In the genomic region with DNA sequence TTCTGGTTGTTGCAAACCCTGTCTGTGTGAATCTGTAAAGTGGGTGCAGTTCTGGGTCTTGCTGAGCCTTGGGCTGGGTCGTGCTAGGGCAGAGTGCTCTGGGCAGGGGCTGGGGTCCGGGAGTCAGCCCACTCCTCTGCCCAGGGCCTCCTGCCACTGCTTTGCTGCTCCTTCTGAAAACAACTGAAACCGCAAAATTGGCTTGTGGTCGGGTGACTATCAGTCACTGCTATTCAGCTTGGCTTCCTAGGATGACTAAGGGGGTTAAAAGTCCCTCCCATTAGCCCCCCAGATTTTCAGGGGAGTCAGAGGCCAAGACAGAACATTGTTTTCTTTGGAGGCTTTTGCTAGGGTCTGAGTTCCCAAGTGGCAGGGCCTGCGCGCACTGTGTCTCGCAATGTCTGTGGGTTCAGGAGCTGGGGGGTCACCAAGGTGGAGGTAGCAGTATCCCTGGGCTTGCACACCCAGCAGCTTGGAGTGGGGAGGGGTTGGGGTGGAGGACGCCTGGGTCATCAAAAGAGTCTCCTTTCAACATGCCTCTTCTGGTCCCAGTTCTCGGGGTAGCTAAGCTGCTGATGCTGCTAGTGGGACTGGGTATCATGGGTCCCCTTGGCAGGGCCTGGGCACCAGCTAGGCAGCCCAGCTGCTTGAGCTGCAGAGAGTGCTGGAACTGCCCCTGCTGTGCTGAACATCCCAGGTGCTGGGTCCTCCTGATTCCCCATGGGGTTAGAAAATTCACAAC, we compare ENCODE assay signal across 9 cellular contexts. TPM values are rescaled to one million over a fixed set of nuclear protein-coding genes. Genes with fewer than 3 reads are reported as not detected.
DNase-seq lines count a peak whose midpoint lies in the region; ATAC-seq, FAIRE-seq and TF ChIP-seq lines count a peak whose summit lies in the region.
"Had no signal": no experiment of that assay in that cellular context is flagged by ENCODE, and none has a peak within 500 bp of the region (broad histone marks: within the 10 kb centered on the region; RNA-seq: fewer than 3 reads in every experiment).

No MANE protein-coding gene starts in this region.

- H3K79me2 ChIP-seq in fibroblast of lung (ENCODE audit: control insufficient read depth, insufficient read depth, low read length): no peaks in the 10 kb centered on the region
- no peaks in the 10 kb centered on the region for H3K79me2 ChIP-seq in GM23338 (replicated peaks; ENCODE audit: insufficient read depth)

- H3K36me3 ChIP-seq in breast epithelium: no peaks in the 10 kb centered on the region
- no peaks in the 10 kb centered on the region for H3K36me3 ChIP-seq in fibroblast of lung (ENCODE audit: control insufficient read depth, insufficient read depth, low read length)
- H3K36me3 ChIP-seq in Caco-2 (ENCODE audit: control insufficient read depth, insufficient read depth, low read length): no peaks in the 10 kb centered on the region
- H3K36me3 ChIP-seq in GM23338 (ENCODE audit: insufficient read depth): no peaks in the 10 kb centered on the region

- H3K4me3 ChIP-seq in breast epithelium: no peak overlapping the region
- no peak overlapping the region for H3K4me3 ChIP-seq in fibroblast of lung (replicated peaks in 1 of 4; ENCODE audit: control extremely low read depth in 1 of 4, insufficient read depth in 1 of 4, low read depth in 3 of 4, low read length in 4 of 4)
- H3K4me3 ChIP-seq in Caco-2 (ENCODE audit: low read depth, low read length): no peak overlapping the region
- no peak overlapping the region for H3K4me3 ChIP-seq in GM23338

- H4K20me1 ChIP-seq in fibroblast of lung (ENCODE audit: control insufficient read depth, extremely low read depth, insufficient read depth, low read length) (no peaks in the 10 kb centered on the region), GM23338 (replicated peaks; ENCODE audit: insufficient read depth) (no peaks in the 10 kb centered on the region)

- BruUV-seq in MCF 10A (replicated peaks; lab: Mats Ljungman, UMichigan): no TSS peak
- no TSS peak for BruUV-seq in Caco-2 (replicated peaks; lab: Mats Ljungman, UMichigan)

- H3K9me3 ChIP-seq in breast epithelium (no peaks in the 10 kb centered on the region), fibroblast of lung (ENCODE audit: control insufficient read depth, insufficient read depth, low read depth, low read length) (no peaks in the 10 kb centered on the region), Caco-2 (no peaks in the 10 kb centered on the region)

- POLR2A ChIA-PET in MCF 10A (lab: Yijun Ruan, JAX): interaction anchor here (0.6 kb wide), 1 partner anchor 136 kb away, joined by 3 read pairs; no protein-coding TSS in a partner anchor
- POLR2A ChIA-PET in activated CD4-positive, alpha-beta T cell treated with anti-CD3 and anti-CD28 coated beads for 36 hours (lab: Charles Lee): interaction anchor here (0.6 to 3.3 kb wide), 12 partner anchors 13 to 71 kb away, joined by 3 to 29 read pairs (median 4); partner anchors contain the start of gene KPNB1
- POLR2A ChIA-PET in Caco-2 (lab: Charles Lee): no interaction called here

- H3K4me1 ChIP-seq in breast epithelium: peaks cover 0 to 5% of the 10 kb centered on the region in 2 donors
- peaks cover 23% of the 10 kb centered on the region for H3K4me1 ChIP-seq in fibroblast of lung (ENCODE audit: control insufficient read depth, extremely low read depth, insufficient read depth, low read length)
- H3K4me1 ChIP-seq in Caco-2: peaks cover 10% of the 10 kb centered on the region; the same call in 1 of the 2 replicates
- H3K4me1 ChIP-seq in GM23338 (ENCODE audit: insufficient read depth): peaks cover 17% of the 10 kb centered on the region; the same call in 1 of the 2 replicates

- H3K9me3 Mint-ChIP-seq in MCF 10A (ENCODE audit: unreplicated experiment): no peaks in the 10 kb centered on the region
- no peaks in the 10 kb centered on the region for H3K9me3 Mint-ChIP-seq in activated CD4-positive, alpha-beta T cell treated with anti-CD3 and anti-CD28 coated beads for 36 hours (ENCODE audit: low read depth)
- no peaks in the 10 kb centered on the region for H3K9me3 Mint-ChIP-seq in Caco-2 (ENCODE audit: unreplicated experiment)
- no peaks in the 10 kb centered on the region; the same call in 2 of the 3 replicates for H3K9me3 Mint-ChIP-seq in GM23338
- H3K9me3 Mint-ChIP-seq: nephron had no signal

- peak; percentile 34 for ATAC-seq in activated CD4-positive, alpha-beta T cell treated with anti-CD3 and anti-CD28 coated beads for 36 hours
- ATAC-seq in GM23338: no peak

- peaks cover 22% of the 10 kb centered on the region for H3K4me1 Mint-ChIP-seq in MCF 10A (ENCODE audit: insufficient read depth, unreplicated experiment)
- peaks cover 97% of the 10 kb centered on the region for H3K4me1 Mint-ChIP-seq in activated CD4-positive, alpha-beta T cell treated with anti-CD3 and anti-CD28 coated beads for 36 hours
- H3K4me1 Mint-ChIP-seq in Caco-2 (ENCODE audit: low read depth, unreplicated experiment): peaks cover 6% of the 10 kb centered on the region
- H3K4me1 Mint-ChIP-seq in GM23338: peaks cover 33% of the 10 kb centered on the region

- CTCF ChIA-PET in MCF 10A (lab: Yijun Ruan, JAX): no interaction called here
- CTCF ChIA-PET in activated CD4-positive, alpha-beta T cell treated with anti-CD3 and anti-CD28 coated beads for 36 hours (lab: Charles Lee): interaction anchor here (1.2 to 8.2 kb wide), 8 partner anchors 12 to 70 kb away, joined by 3 to 117 read pairs (median 13); partner anchors contain the start of genes KPNB1, TBKBP1 and TBX21
- CTCF ChIA-PET in Caco-2 (lab: Charles Lee): interaction anchor here (0.6 to 1.4 kb wide), 3 partner anchors 13 to 227 kb away, joined by 3 to 7 read pairs (median 3); partner anchors contain the start of gene TBX21

- DNase-seq in MCF 10A (ENCODE audit: unreplicated experiment) (peak; percentile 18), breast epithelium (ENCODE audit: low spot score in 2 of 2) (no peak), fibroblast of lung (ENCODE audit: low read depth in 2 of 2) (peak; percentile 57 to 83), urothelium cell line (ENCODE audit: low spot score) (peak; percentile 79), GM10266 (ENCODE audit: extremely low spot score) (no peak), Caco-2 (no peak), GM23338 (ENCODE audit: low spot score) (no peak)
- peak; percentile 94 for DNase-seq in activated CD4-positive, alpha-beta T cell treated with anti-CD3 and anti-CD28 coated beads for 36 hours

- H3K4me3 Mint-ChIP-seq in MCF 10A (ENCODE audit: unreplicated experiment) (no peak overlapping the region), Caco-2 (ENCODE audit: unreplicated experiment) (no peak overlapping the region), GM23338 (no peak overlapping the region)
- peak overlapping the region; percentile 69 for H3K4me3 Mint-ChIP-seq in activated CD4-positive, alpha-beta T cell treated with anti-CD3 and anti-CD28 coated beads for 36 hours
- H3K4me3 Mint-ChIP-seq: nephron had no signal

- intact Hi-C loops in MCF 10A (cut with micrococcal nuclease): no loop called here
- intact Hi-C loops in breast epithelium (cut with DNase I; ENCODE audit: low total_unique reads): no loop called here
- intact Hi-C loops in activated CD4-positive, alpha-beta T cell treated with anti-CD3 and anti-CD28 coated beads for 36 hours (cut with DNase I, micrococcal nuclease): loop anchor here in 1 of 2 experiments (5.0 to 10.0 kb wide), 2 partner anchors 385 to 532 kb away; partner anchors contain the start of genes CBX1, CDC27 and SNX11
- intact Hi-C loops in Caco-2 (cut with micrococcal nuclease; ENCODE audit: unreplicated experiment): no loop called here

- H3K9ac ChIP-seq in fibroblast of lung (ENCODE audit: insufficient read depth, low read length): no peak overlapping the region

- H3K9me2 ChIP-seq in GM23338 (ENCODE audit: insufficient read depth): no peaks in the 10 kb centered on the region

- peaks cover 0 to 18% of the 10 kb centered on the region in 2 donors for H3K27me3 ChIP-seq in breast epithelium
- H3K27me3 ChIP-seq in fibroblast of lung (ENCODE audit: control insufficient read depth, insufficient read depth, low read length): peaks cover 51% of the 10 kb centered on the region
- peaks cover 9% of the 10 kb centered on the region for H3K27me3 ChIP-seq in Caco-2 (replicated peaks; ENCODE audit: control insufficient read depth, insufficient read depth, low read length)
- peaks cover 42% of the 10 kb centered on the region for H3K27me3 ChIP-seq in GM23338 (ENCODE audit: insufficient read depth)

- no peak for TF ChIP-seq CTCF in MCF 10A (IDR thresholded peaks at IDR 0.05; ENCODE audit: unreplicated experiment)
- no peak for TF ChIP-seq CTCF in breast epithelium (IDR thresholded peaks at IDR 0.05)
- no peak for TF ChIP-seq CTCF in fibroblast of lung (conservative IDR thresholded peaks at IDR 0.05 in 1 of 2, IDR thresholded peaks at IDR 0.05 in 1 of 2; ENCODE audit: low read depth in 1 of 2, low read length in 2 of 2)
- TF ChIP-seq CTCF in GM10266 (IDR thresholded peaks at IDR 0.05; ENCODE audit: control insufficient read depth, insufficient read depth, low read depth, missing control alignments): no peak
- no peak for TF ChIP-seq CTCF in Caco-2 (IDR thresholded peaks at IDR 0.05; ENCODE audit: insufficient read depth in 1 of 2, low read depth in 1 of 2, low read length in 1 of 2, severe bottlenecking in 1 of 2, unreplicated experiment in 1 of 2)
- TF ChIP-seq CTCF in GM23338 (conservative IDR thresholded peaks at IDR 0.05; ENCODE audit: low read depth in 2 of 2): no peak

- peak overlapping the region; percentile 45 for H3K4me2 ChIP-seq in fibroblast of lung (ENCODE audit: extremely low read depth, insufficient read depth, low read length)
- H3K4me2 ChIP-seq in GM23338: no peak overlapping the region

- H3K27me3 Mint-ChIP-seq in MCF 10A (ENCODE audit: insufficient read depth, unreplicated experiment) (peaks cover 96% of the 10 kb centered on the region), Caco-2 (ENCODE audit: insufficient read depth, unreplicated experiment) (peaks cover 34% of the 10 kb centered on the region), GM23338 (ENCODE audit: insufficient read depth, low read depth, poor library complexity) (peaks cover 21% of the 10 kb centered on the region)
- no peaks in the 10 kb centered on the region for H3K27me3 Mint-ChIP-seq in activated CD4-positive, alpha-beta T cell treated with anti-CD3 and anti-CD28 coated beads for 36 hours

- no peak for FAIRE-seq in urothelium cell line (lab: Jason Lieb, UNC)

- H3K27ac Mint-ChIP-seq in MCF 10A (ENCODE audit: low read depth, unreplicated experiment): no peak overlapping the region
- H3K27ac Mint-ChIP-seq in activated CD4-positive, alpha-beta T cell treated with anti-CD3 and anti-CD28 coated beads for 36 hours: peak overlapping the region; percentile 98
- no peak overlapping the region for H3K27ac Mint-ChIP-seq in Caco-2 (ENCODE audit: unreplicated experiment)
- no peak overlapping the region for H3K27ac Mint-ChIP-seq in GM23338
- H3K27ac Mint-ChIP-seq: nephron had no signal

- H3K27ac ChIP-seq in breast epithelium (no peak overlapping the region), fibroblast of lung (ENCODE audit: insufficient read depth, low read length) (no peak overlapping the region), GM23338 (ENCODE audit: low read depth) (no peak overlapping the region)

- H3K36me3 Mint-ChIP-seq in MCF 10A (ENCODE audit: insufficient read depth, unreplicated experiment) (no peaks in the 10 kb centered on the region), Caco-2 (ENCODE audit: insufficient read depth, unreplicated experiment) (no peaks in the 10 kb centered on the region), GM23338 (ENCODE audit: low read depth) (no peaks in the 10 kb centered on the region; the same call in 2 of the 3 replicates)
- no peaks in the 10 kb centered on the region for H3K36me3 Mint-ChIP-seq in activated CD4-positive, alpha-beta T cell treated with anti-CD3 and anti-CD28 coated beads for 36 hours (ENCODE audit: low read depth)

- H2AFZ ChIP-seq in fibroblast of lung (ENCODE audit: low read length): no peak overlapping the region
- H2AFZ ChIP-seq in GM23338: no peak overlapping the region

- TF ChIP-seq POLR2A in breast epithelium (IDR thresholded peaks at IDR 0.05): no peak

- H3F3A ChIP-seq in GM23338 (replicated peaks; ENCODE audit: low read depth): no peaks in the 10 kb centered on the region

RNA-seq across cellular contexts. Expression of gene TBX21, which starts 13.5 kb away (rescaled TPM):
- total RNA-seq in MCF 10A (2022) (not detected in 2 replicates), breast epithelium (1 to 10 TPM in 2 of 3 donors, under 1 TPM in 1; 0.33 to 1.8 (median 1.0) TPM), fibroblast of lung (not detected in 2 replicates), Caco-2 (2022) (not detected in 2 replicates)
- 10 to 100 TPM; 73.4 to 76.8 TPM for total RNA-seq in activated CD4-positive, alpha-beta T cell treated with anti-CD3 and anti-CD28 coated beads for 36 hours
- polyA plus RNA-seq in fibroblast of lung (not detected in 2 replicates), GM23338 (2016; fragmentation: Nextera tagmentation; extraction: Ambion mirVana) (not detected in 2 replicates)
- polyA plus RNA-seq in fibroblast of lung (2012): not detected in 2 replicates
- not detected in 2 replicates for polyA minus RNA-seq in fibroblast of lung (ENCODE audit: low replicate concordance)
- total RNA-seq in GM23338 (2014; rRNA removed; shearing (Covaris generic)): not detected in 2 replicates

RNA-seq across cellular contexts. Expression of gene TBKBP1, which starts 25.6 kb away (rescaled TPM):
- 0.40 and 1.5 TPM in 2 replicates for total RNA-seq in MCF 10A (2022)
- total RNA-seq in breast epithelium: 10 to 100 TPM in 1 of 3 donors, 1 to 10 TPM in 2; 4.5 to 11.5 (median 8.3) TPM
- total RNA-seq in activated CD4-positive, alpha-beta T cell treated with anti-CD3 and anti-CD28 coated beads for 36 hours: 10 to 100 TPM; 21.8 to 23.1 TPM
- total RNA-seq in fibroblast of lung: 11.3 and 11.6 TPM in 2 replicates
- 4.6 and 5.3 TPM in 2 replicates for polyA plus RNA-seq in fibroblast of lung
- 7.6 and 8.0 TPM in 2 replicates for polyA plus RNA-seq in fibroblast of lung (2012)
- polyA minus RNA-seq in fibroblast of lung (ENCODE audit: low replicate concordance): 8.3 and 8.6 TPM in 2 replicates
- 27.4 and 30.4 TPM in 2 replicates for total RNA-seq in Caco-2 (2022)
- 10.6 and 12.1 TPM in 2 replicates for total RNA-seq in GM23338 (2014; rRNA removed; shearing (Covaris generic))
- 2.2 and 2.5 TPM in 2 replicates for polyA plus RNA-seq in GM23338 (2016; fragmentation: Nextera tagmentation; extraction: Ambion mirVana)

Comparison
In these comparisons a context has a peak if more than half of its experiments do, and no peak if none do; other contexts are left out.
1. DNase-seq: peak in MCF 10A (single experiment), activated CD4-positive, alpha-beta T cell treated with anti-CD3 and anti-CD28 coated beads for 36 hours (single experiment), fibroblast of lung (2 of 2) and urothelium cell line (single experiment); none in breast epithelium (0 of 2), GM10266 (single experiment), Caco-2 (0 of 2) and GM23338 (single experiment).
2. RNA of gene TBX21, which starts 13.5 kb away (total RNA-seq): 73.4 to 76.8 TPM in activated CD4-positive, alpha-beta T cell treated with anti-CD3 and anti-CD28 coated beads for 36 hours; 0.33 to 1.8 TPM in breast epithelium, not detected in Caco-2, not detected in GM23338, not detected in MCF 10A and not detected in fibroblast of lung; every median in the first group is over 10 times any median in the second.